Comparison of ENCODE assay signal across 19 cellular contexts in genomic region chr6:136148051-136148450, GRCh38.
"Had no signal": no experiment of that assay in that cellular context is flagged by ENCODE, and none has a peak within 500 bp of the region (broad histone marks: within the 10 kb centered on the region; RNA-seq: fewer than 3 reads in every experiment).

No MANE protein-coding gene starts in this region.

- H3K36me3 ChIP-seq: neutrophil, stomach, thoracic aorta, transverse colon had no signal

- H3K27ac ChIP-seq: epithelial cell of prostate, esophagus muscularis mucosa, neutrophil, psoas muscle, skin epidermis, thoracic aorta had no signal

- H3K9me3 ChIP-seq: esophagus muscularis mucosa, gastrocnemius medialis, neutrophil, psoas muscle, stomach, thoracic aorta, transverse colon had no signal

- H3K9me3 Mint-ChIP-seq: naive B cell, nephron had no signal

- DNase-seq: effector memory CD4-positive, alpha-beta T cell; gastrocnemius medialis; hypothalamus; mesendoderm; naive B cell; psoas muscle; retina; stimulated activated CD4-positive, alpha-beta T cell treated with anti-CD3 and anti-CD28 coated beads, Interleukin-12 subunit alpha, Interleukin-12 subunit beta, amount 100 ng/mL, for 4 hours; stimulated activated naive CD4-positive, alpha-beta T cell; stomach; substantia nigra; transverse colon had no signal

- ATAC-seq: gastrocnemius medialis had no signal

- H3K4me1 ChIP-seq: gastrocnemius medialis, transverse colon had no signal

- H3K4me1 Mint-ChIP-seq: naive B cell, nephron had no signal

- H3K27ac Mint-ChIP-seq: naive B cell, nephron had no signal

- H3K27me3 Mint-ChIP-seq: naive B cell had no signal

- H3K4me3 ChIP-seq: esophagus muscularis mucosa, gastrocnemius medialis, heart right ventricle, psoas muscle, skin epidermis, stomach, thoracic aorta, transverse colon had no signal

- H3K4me3 Mint-ChIP-seq: naive B cell, nephron had no signal

- H3K27me3 ChIP-seq: esophagus muscularis mucosa, gastrocnemius medialis, heart right ventricle, neutrophil, stomach, transverse colon had no signal
